22 cellular contexts compared by ENCODE assay signal in genomic region chr14:92754956-92755355, GRCh38. TPM values are rescaled to one million over a fixed set of nuclear protein-coding genes. Genes with fewer than 3 reads are reported as not detected.
DNase-seq lines count a peak whose midpoint lies in the region; ATAC-seq and TF ChIP-seq lines count a peak whose summit lies in the region.
"Had no signal": no experiment of that assay in that cellular context is flagged by ENCODE, and none has a peak within 500 bp of the region (broad histone marks: within the 10 kb centered on the region; RNA-seq: fewer than 3 reads in every experiment).

No MANE protein-coding gene starts in this region.

- H3K9me3 ChIP-seq in body of pancreas: no peaks in the 10 kb centered on the region
- H3K9me3 ChIP-seq in smooth muscle cell (replicated peaks; ENCODE audit: low read depth): no peaks in the 10 kb centered on the region
- H3K9me3 ChIP-seq: suprapubic skin had no signal

- H3K27me3 ChIP-seq in body of pancreas (no peaks in the 10 kb centered on the region), smooth muscle cell (ENCODE audit: low read depth) (no peaks in the 10 kb centered on the region)
- H3K27me3 ChIP-seq: BLaER1 treated with 17β-estradiol and CSF1 and Interleukin-3, amounts not matched to agents 10 nM and 100 nM; suprapubic skin had no signal

- no peaks in the 10 kb centered on the region for H4K20me1 ChIP-seq in smooth muscle cell (ENCODE audit: low read depth)
- H4K20me1 ChIP-seq: BLaER1 treated with 17β-estradiol and CSF1 and Interleukin-3, amounts not matched to agents 10 nM and 100 nM had no signal

- H3K36me3 Mint-ChIP-seq in Calu3 (ENCODE audit: insufficient read depth, unreplicated experiment) (peaks cover under 1% of the 10 kb centered on the region), HFFc6 (ENCODE audit: low read depth) (peaks cover 3% of the 10 kb centered on the region; the same call in 1 of the 2 replicates)
- H3K36me3 Mint-ChIP-seq: mesothelial cell of epicardium had no signal

- H3K4me3 ChIP-seq in body of pancreas (no peak overlapping the region), smooth muscle cell (no peak overlapping the region)
- H3K4me3 ChIP-seq: BLaER1 treated with 17β-estradiol and CSF1 and Interleukin-3, amounts not matched to agents 10 nM and 100 nM; skin epidermis; suprapubic skin had no signal

- BruUV-seq in Calu3 (replicated peaks; lab: Mats Ljungman, UMichigan): no TSS peak

- ATAC-seq in body of pancreas (peak; percentile 62), HG02642 (IDR thresholded peaks at IDR 0.05; ENCODE audit: poor library complexity, unreplicated experiment) (no peak)

- H3F3A ChIP-seq in smooth muscle cell (ENCODE audit: low read depth): no peaks in the 10 kb centered on the region

- H3K4me2 ChIP-seq in smooth muscle cell: no peak overlapping the region

- 55 to 64% methylated on average over 1 of the region's 1 CpG for WGBS in body of pancreas, 2 donors
- WGBS in smooth muscle cell (ENCODE audit: low lambda C conversion rate): 100% methylated on average over 1 of the region's 1 CpG

- no peak for TF ChIP-seq CTCF in Calu3 (IDR thresholded peaks at IDR 0.05; ENCODE audit: unreplicated experiment)
- no peak for TF ChIP-seq CTCF in body of pancreas (IDR thresholded peaks at IDR 0.05)
- TF ChIP-seq CTCF in smooth muscle cell (IDR thresholded peaks at IDR 0.05; ENCODE audit: borderline replicate concordance, insufficient read depth, poor library complexity, severe bottlenecking): no peak
- TF ChIP-seq CTCF in HFFc6 (IDR thresholded peaks at IDR 0.05): no peak

- H3K4me1 Mint-ChIP-seq in Calu3 (ENCODE audit: low read depth, unreplicated experiment) (peaks cover 26% of the 10 kb centered on the region), HFFc6 (ENCODE audit: low read depth) (no peaks in the 10 kb centered on the region; the same call in 1 of the 2 replicates)
- H3K4me1 Mint-ChIP-seq: mesothelial cell of epicardium, neural crest cell had no signal

- intact Hi-C loops in Calu3 (cut with micrococcal nuclease; ENCODE audit: unreplicated experiment): no loop called here
- intact Hi-C loops in body of pancreas (cut with DNase I): no loop called here

- CTCF ChIA-PET in Calu3 (lab: Charles Lee): interaction anchor here (1.4 kb wide), 1 partner anchor 29 kb away, joined by 3 read pairs; no protein-coding TSS in a partner anchor

- H2AFZ ChIP-seq in smooth muscle cell (ENCODE audit: low read depth): no peak overlapping the region

- H3K36me3 ChIP-seq in body of pancreas (replicated peaks in 1 of 2; ENCODE audit: insufficient read depth in 1 of 2, low read depth in 2 of 2) (no peaks in the 10 kb centered on the region), smooth muscle cell (ENCODE audit: low read depth) (no peaks in the 10 kb centered on the region)
- H3K36me3 ChIP-seq: suprapubic skin had no signal

- H3K27ac Mint-ChIP-seq in Calu3 (ENCODE audit: unreplicated experiment) (peak overlapping the region; percentile 41), HFFc6 (no peak overlapping the region)
- H3K27ac Mint-ChIP-seq: mesothelial cell of epicardium; T-helper 1 cell treated with Interleukin-12 subunit alpha and Interleukin-12 subunit beta and Interleukin-4 antibody, amounts not matched to agents 30 μg/mL and 1 μg/mL, for 36 hours had no signal

- H3K9me3 Mint-ChIP-seq in Calu3 (ENCODE audit: low read depth, unreplicated experiment) (peaks cover 2% of the 10 kb centered on the region), HFFc6 (no peaks in the 10 kb centered on the region; the same call in 1 of the 2 replicates)
- H3K9me3 Mint-ChIP-seq: mesothelial cell of epicardium, neural crest cell had no signal

- H3K4me1 ChIP-seq in body of pancreas (peaks cover 6% of the 10 kb centered on the region), smooth muscle cell (ENCODE audit: low read depth) (peaks cover 7% of the 10 kb centered on the region)
- H3K4me1 ChIP-seq: suprapubic skin had no signal

- peak overlapping the region in 1 of 4 donors; percentile 8 for H3K27ac ChIP-seq in body of pancreas
- no peak overlapping the region for H3K27ac ChIP-seq in smooth muscle cell (ENCODE audit: low read depth)
- H3K27ac ChIP-seq: skin epidermis, suprapubic skin had no signal

- H3K79me2 ChIP-seq in smooth muscle cell (ENCODE audit: low read depth): no peaks in the 10 kb centered on the region

- H3K9ac ChIP-seq in smooth muscle cell (ENCODE audit: low read depth): no peak overlapping the region

- peak; percentile 48 for DNase-seq in Calu3
- peak; percentile 65 for DNase-seq in NCI-H1092 (lab: John Stamatoyannopoulos, UW)
- DNase-seq in NCI-H510A treated with DMSO at 0.1 percent for 48 hours (lab: John Stamatoyannopoulos, UW): peak; percentile 75
- peak in 3 of 4 donors; percentile 18 to 41 (median 27) for DNase-seq in body of pancreas
- DNase-seq in smooth muscle cell (lab: John Stamatoyannopoulos, UW; ENCODE audit: unreplicated experiment): no peak
- DNase-seq in HFFc6: no peak
- no peak for DNase-seq in NOMO-1 (lab: John Stamatoyannopoulos, UW; ENCODE audit: unreplicated experiment in 2 of 2)
- DNase-seq: activated CD4-positive, alpha-beta T cell treated with anti-CD3 and anti-CD28 coated beads, Interleukin-2, amount 50 U/mL, for 4 hours; activated gamma-delta T cell treated with Interleukin-2 at 50 U/mL for 16 hours; amniotic stem cell; central memory CD4-positive, alpha-beta T cell; DMS 273 treated with DMSO at 0.1 percent for 48 hours; kidney glomerular epithelial cell; SIG-M5; stimulated activated CD4-positive, alpha-beta T cell treated with anti-CD3 and anti-CD28 coated beads, Interleukin-4, amount 100 ng/mL, for 1 hour had no signal

- H3K27me3 Mint-ChIP-seq in Calu3 (ENCODE audit: unreplicated experiment) (no peaks in the 10 kb centered on the region), HFFc6 (ENCODE audit: insufficient read depth) (peaks cover 31% of the 10 kb centered on the region)

- H3K4me3 Mint-ChIP-seq in Calu3 (ENCODE audit: low read depth, unreplicated experiment): no peak overlapping the region
- no peak overlapping the region for H3K4me3 Mint-ChIP-seq in HFFc6
- H3K4me3 Mint-ChIP-seq: mesothelial cell of epicardium; neural crest cell; T-helper 1 cell treated with Interleukin-12 subunit alpha and Interleukin-12 subunit beta and Interleukin-4 antibody, amounts not matched to agents 30 μg/mL and 1 μg/mL, for 36 hours had no signal

- peak in 1 of 3 donors; percentile 6 for TF ChIP-seq POLR2A in body of pancreas (IDR thresholded peaks at IDR 0.05)

RNA-seq across cellular contexts. Expression of gene LGMN, which starts 6.5 kb away (rescaled TPM):
- total RNA-seq in Calu3 (2022): 64.9 and 84.6 TPM in 2 replicates
- total RNA-seq in body of pancreas: 10 to 100 TPM; 20.8 to 41.8 TPM
- total RNA-seq in smooth muscle cell: 110 and 124 TPM in 2 replicates
- 111 and 133 TPM in 2 replicates for polyA plus RNA-seq in smooth muscle cell
- 10 to 100 TPM; 37.0 to 57.3 (median 43.3) TPM for total RNA-seq in HFFc6 (2021; fragmentation: NEBNext Ultra II Directional; extraction: Animal tissue kit (Norgen Biotek cat#: 25700))

RNA-seq across cellular contexts. Expression of gene GOLGA5, which starts 39.1 kb away (rescaled TPM):
- 27.8 and 36.8 TPM in 2 replicates for total RNA-seq in Calu3 (2022)
- total RNA-seq in body of pancreas: 10 to 100 TPM; 21.8 to 27.8 TPM
- 70.3 and 76.7 TPM in 2 replicates for total RNA-seq in smooth muscle cell
- 50.6 and 67.0 TPM in 2 replicates for polyA plus RNA-seq in smooth muscle cell
- total RNA-seq in HFFc6 (2021; fragmentation: NEBNext Ultra II Directional; extraction: Animal tissue kit (Norgen Biotek cat#: 25700)): 10 to 100 TPM; 41.1 to 50.7 (median 48.3) TPM

Comparison
In these comparisons a context has a peak if more than half of its experiments do, and no peak if none do; other contexts are left out.
1. DNase-seq: peak in Calu3 (single experiment), NCI-H1092 (single experiment), NCI-H510A treated with DMSO at 0.1 percent for 48 hours (single experiment) and body of pancreas (3 of 4); none in smooth muscle cell (single experiment), HFFc6 (single experiment) and NOMO-1 (0 of 2).